In genomic region chr11:43706631-43707030, GRCh38 we compare ENCODE assay signal across 36 cellular contexts.
"Had no signal": no experiment of that assay in that cellular context is flagged by ENCODE, and none has a peak within 500 bp of the region (broad histone marks: within the 10 kb centered on the region; RNA-seq: fewer than 3 reads in every experiment).

No MANE protein-coding gene starts in this region.

- H3K36me3 ChIP-seq: adrenal gland, brain microvascular endothelial cell, breast epithelium had no signal

- H3K27me3 ChIP-seq: adrenal gland, body of pancreas, brain microvascular endothelial cell, breast epithelium had no signal

- H3K4me3 Mint-ChIP-seq: activated B cell treated with CpG ODN at 0.5 μM for 24 hours; activated CD4-positive, alpha-beta memory T cell treated with anti-CD3 and anti-CD28 coated beads for 36 hours; activated CD4-positive, alpha-beta T cell treated with anti-CD3 and anti-CD28 coated beads, Interleukin-2, amount 10 ng/mL, durations not matched to agents 24 days and 14 days; activated CD8-positive, alpha-beta T cell treated with anti-CD3 and anti-CD28 coated beads for 36 hours; activated naive CD4-positive, alpha-beta T cell treated with anti-CD3 and anti-CD28 coated beads for 36 hours; activated naive CD8-positive, alpha-beta T cell treated with anti-CD3 and anti-CD28 coated beads for 36 hours; activated T-cell treated with anti-CD3 and anti-CD28 coated beads, Interleukin-2, amount 50 U/mL, for 4 hours; activated T-cell treated with anti-CD3 and anti-CD28 coated beads, Interleukin-2, amount 50 U/mL, for 72 hours; activated T-helper 1 cell treated with anti-CD3 and anti-CD28 coated beads, Interleukin-12 subunit alpha, Interleukin-12 subunit beta, Interleukin-2, Interleukin-4 antibody, amounts not matched to agents 30 ng/mL and 10 ng/mL and 1 ng/mL, durations not matched to agents 14 hours and 24 hours and 36 hours; activated T-helper 17 cell treated with anti-CD3 and anti-CD28 coated beads, Interleukin-2, amount 50 U/mL, for 72 hours; T-helper 1 cell treated with Interleukin-12 subunit alpha and Interleukin-12 subunit beta and Interleukin-4 antibody, amounts not matched to agents 30 μg/mL and 1 μg/mL, for 36 hours; T-helper 2 cell treated with Interferon-gamma antibody and Interleukin-4, amounts not matched to agents 5 μg/mL and 100 μg/mL, for 36 hours had no signal

- H3K27me3 Mint-ChIP-seq: activated B cell treated with CpG ODN at 0.5 μM for 24 hours; activated CD4-positive, alpha-beta memory T cell treated with anti-CD3 and anti-CD28 coated beads for 36 hours; activated CD4-positive, alpha-beta T cell treated with anti-CD3 and anti-CD28 coated beads, Interleukin-2, amount 10 ng/mL, durations not matched to agents 24 days and 14 days; activated CD8-positive, alpha-beta T cell treated with anti-CD3 and anti-CD28 coated beads for 36 hours; activated naive CD8-positive, alpha-beta T cell treated with anti-CD3 and anti-CD28 coated beads for 36 hours; activated T-helper 17 cell treated with anti-CD3 and anti-CD28 coated beads, Interleukin-2, amount 50 U/mL, for 72 hours had no signal

- H3K27ac Mint-ChIP-seq: activated B cell treated with CpG ODN at 0.5 μM for 24 hours; activated CD4-positive, alpha-beta memory T cell treated with anti-CD3 and anti-CD28 coated beads for 36 hours; activated CD4-positive, alpha-beta T cell treated with anti-CD3 and anti-CD28 coated beads, Interleukin-2, amount 10 ng/mL, durations not matched to agents 24 days and 14 days; activated CD8-positive, alpha-beta T cell treated with anti-CD3 and anti-CD28 coated beads for 36 hours; activated naive CD4-positive, alpha-beta T cell treated with anti-CD3 and anti-CD28 coated beads for 36 hours; activated naive CD4-positive, alpha-beta T cell treated with anti-CD3 and anti-CD28 coated beads, Interleukin-2, amount 50 U/mL, for 72 hours; activated naive CD8-positive, alpha-beta T cell treated with anti-CD3 and anti-CD28 coated beads for 36 hours; activated T-cell treated with anti-CD3 and anti-CD28 coated beads, Interleukin-2, amount 50 U/mL, for 72 hours; activated T-helper 1 cell treated with anti-CD3 and anti-CD28 coated beads, Interleukin-12 subunit alpha, Interleukin-12 subunit beta, Interleukin-2, Interleukin-4 antibody, amounts not matched to agents 30 ng/mL and 10 ng/mL and 1 ng/mL, durations not matched to agents 14 hours and 24 hours and 36 hours; activated T-helper 17 cell treated with anti-CD3 and anti-CD28 coated beads, Interleukin-2, amount 50 U/mL, for 72 hours; T-helper 1 cell treated with Interleukin-12 subunit alpha and Interleukin-12 subunit beta and Interleukin-4 antibody, amounts not matched to agents 30 μg/mL and 1 μg/mL, for 36 hours; T-helper 2 cell treated with Interferon-gamma antibody and Interleukin-4, amounts not matched to agents 5 μg/mL and 100 μg/mL, for 36 hours had no signal

- ATAC-seq: activated CD8-positive, alpha-beta T cell treated with anti-CD3 and anti-CD28 coated beads for 36 hours; activated naive CD4-positive, alpha-beta T cell treated with anti-CD3 and anti-CD28 coated beads, Interleukin-2, amount 50 U/mL, for 72 hours; activated T-cell treated with anti-CD3 and anti-CD28 coated beads, Interleukin-2, amount 50 U/mL, for 4 hours; activated T-cell treated with anti-CD3 and anti-CD28 coated beads, Interleukin-2, amount 50 U/mL, for 72 hours; activated T-helper 17 cell treated with anti-CD3 and anti-CD28 coated beads, Interleukin-2, amount 50 U/mL, for 72 hours; body of pancreas had no signal

- FAIRE-seq: astrocyte, TTC549 had no signal

- H3K4me3 ChIP-seq: adrenal gland, body of pancreas, breast epithelium had no signal

- H3K4me1 Mint-ChIP-seq: activated T-helper 17 cell treated with anti-CD3 and anti-CD28 coated beads, Interleukin-2, amount 50 U/mL, for 72 hours had no signal

- H3K27ac ChIP-seq: adrenal gland, body of pancreas, brain microvascular endothelial cell, breast epithelium, VCaP had no signal

- H3K4me1 ChIP-seq: adrenal gland, body of pancreas, breast epithelium had no signal

- H3K9me3 ChIP-seq: adrenal gland, body of pancreas had no signal

- H3K9me3 Mint-ChIP-seq: activated naive CD4-positive, alpha-beta T cell treated with anti-CD3 and anti-CD28 coated beads, Interleukin-2, amount 50 U/mL, for 72 hours; activated T-helper 17 cell treated with anti-CD3 and anti-CD28 coated beads, Interleukin-2, amount 50 U/mL, for 72 hours had no signal

- DNase-seq: activated B cell treated with CpG ODN at 0.5 μM for 24 hours; activated CD4-positive, alpha-beta memory T cell treated with anti-CD3 and anti-CD28 coated beads for 36 hours; activated CD4-positive, alpha-beta T cell treated with anti-CD3 and anti-CD28 coated beads for 4 hours; activated CD4-positive, alpha-beta T cell treated with anti-CD3 and anti-CD28 coated beads, Interleukin-2, amount 10 ng/mL, durations not matched to agents 24 days and 14 days; activated CD4-positive, alpha-beta T cell treated with anti-CD3 and anti-CD28 coated beads, Interleukin-2, amount 50 U/mL, for 1 hour; activated CD4-positive, alpha-beta T cell treated with anti-CD3 and anti-CD28 coated beads, Interleukin-2, amount 50 U/mL, for 4 hours; activated CD4-positive, CD25-positive, alpha-beta regulatory T cell treated with anti-CD3 and anti-CD28 coated beads, Interleukin-2, amount 50 U/mL, for 72 hours; activated CD8-positive, alpha-beta memory T cell treated with anti-CD3 and anti-CD28 coated beads, Interleukin-2, amount 50 U/mL, for 4 hours; activated CD8-positive, alpha-beta T cell treated with anti-CD3 and anti-CD28 coated beads for 36 hours; activated effector memory CD4-positive, alpha-beta T cell treated with anti-CD3 and anti-CD28 coated beads, Interleukin-2, amount 50 U/mL, for 16 hours; activated gamma-delta T cell treated with Interleukin-2 at 50 U/mL for 16 hours; activated naive CD4-positive, alpha-beta T cell; activated naive CD4-positive, alpha-beta T cell treated with anti-CD3 and anti-CD28 coated beads for 36 hours; activated naive CD4-positive, alpha-beta T cell treated with anti-CD3 and anti-CD28 coated beads, Interleukin-2, amount 50 U/mL, for 16 hours; activated naive CD8-positive, alpha-beta T cell treated with anti-CD3 and anti-CD28 coated beads for 36 hours; activated T-cell treated with anti-CD3 and anti-CD28 coated beads for 4 hours; activated T-cell treated with anti-CD3 and anti-CD28 coated beads, Interleukin-2, amount 50 U/mL, for 1 hour; activated T-cell treated with anti-CD3 and anti-CD28 coated beads, Interleukin-2, amount 50 U/mL, for 4 hours; activated T-cell treated with anti-CD3 and anti-CD28 coated beads, Interleukin-2, amount 50 U/mL, for 72 hours; adrenal gland; amniotic stem cell; aorta; body of pancreas; brain microvascular endothelial cell; central memory CD4-positive, alpha-beta T cell; T-helper 2 cell; T-helper 9 cell had no signal
